In the genomic region with DNA sequence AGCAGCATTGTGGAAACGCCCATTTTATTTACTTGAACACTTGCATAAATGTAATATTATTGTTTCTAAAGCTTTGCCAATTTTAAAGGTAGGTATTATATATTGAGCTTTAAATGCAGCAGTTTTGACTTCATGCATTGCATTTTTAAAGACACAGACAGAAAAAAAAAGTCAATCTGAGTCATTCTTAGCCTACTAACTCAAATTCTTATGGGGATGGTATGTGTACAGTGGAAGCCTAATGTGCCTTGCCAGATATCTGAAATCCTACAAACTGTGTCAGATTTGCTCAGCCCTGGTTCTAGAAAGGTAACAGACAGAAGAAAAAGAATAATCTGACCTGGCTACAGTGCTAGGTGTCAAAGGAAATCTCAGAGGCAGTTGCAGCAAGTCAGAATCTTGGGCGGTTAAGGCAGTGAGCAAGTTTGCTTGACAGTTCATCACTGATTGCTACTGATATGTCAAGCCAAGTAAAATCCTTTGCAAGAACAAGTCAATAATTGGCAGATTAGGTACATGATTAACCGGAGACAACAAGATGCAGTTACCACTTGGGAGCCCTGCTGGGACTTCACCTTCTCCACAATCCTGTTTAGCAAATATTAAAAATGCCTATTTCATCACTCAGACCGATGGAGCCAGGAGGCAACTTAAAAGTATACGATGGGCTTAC, we compare ENCODE assay signal across 29 cellular contexts.
"Had no signal": no experiment of that assay in that cellular context is flagged by ENCODE, and none has a peak within 500 bp of the region (broad histone marks: within the 10 kb centered on the region; RNA-seq: fewer than 3 reads in every experiment).

No MANE protein-coding gene starts in this region.

- H3K4me1 Mint-ChIP-seq: activated B cell treated with CpG ODN at 0.5 μM for 24 hours; activated CD4-positive, alpha-beta T cell treated with anti-CD3 and anti-CD28 coated beads for 36 hours; immature natural killer cell had no signal

- H3K4me3 Mint-ChIP-seq: activated B cell treated with CpG ODN at 0.5 μM for 24 hours; activated CD4-positive, alpha-beta T cell treated with anti-CD3 and anti-CD28 coated beads for 36 hours; activated naive CD8-positive, alpha-beta T cell treated with anti-CD3 and anti-CD28 coated beads, Interleukin-2, amount 10 ng/mL, durations not matched to agents 7 days and 5 days; activated T-cell treated with anti-CD3 and anti-CD28 coated beads, Interleukin-2, amount 50 U/mL, for 4 hours; immature natural killer cell; natural killer cell treated with Interleukin-12 subunit alpha and Interleukin-12 subunit beta and Interleukin-15 and Interleukin-18, amount 100 ng/mL, for 72 hours; stimulated activated naive CD8-positive, alpha-beta T cell treated with anti-CD3 and anti-CD28 coated beads, Interleukin-15, Interleukin-2, amounts not matched to agents 100 ng/mL and 50 ng/mL, for 24 hours had no signal

- DNase-seq: activated B cell treated with CpG ODN at 0.5 μM for 24 hours; activated CD4-positive, alpha-beta T cell treated with anti-CD3 and anti-CD28 coated beads for 36 hours; activated CD4-positive, alpha-beta T cell treated with anti-CD3 and anti-CD28 coated beads, Interleukin-2, amount 50 U/mL, for 48 hours; activated CD8-positive, alpha-beta memory T cell treated with anti-CD3 and anti-CD28 coated beads, Interleukin-2, amount 50 U/mL, for 48 hours; activated naive CD4-positive, alpha-beta T cell; activated naive CD8-positive, alpha-beta T cell treated with anti-CD3 and anti-CD28 coated beads, Interleukin-2, amount 10 ng/mL, durations not matched to agents 7 days and 5 days; activated T-cell treated with anti-CD3 and anti-CD28 coated beads, Interleukin-2, amount 50 U/mL, for 4 hours; amygdala; cortex of kidney; foreskin fibroblast; immature natural killer cell; kidney glomerular epithelial cell; left ventricle myocardium superior; mammary epithelial cell; ovary; stimulated activated CD4-positive, alpha-beta T cell treated with anti-CD3 and anti-CD28 coated beads, Interleukin-12 subunit alpha, Interleukin-12 subunit beta, amount 100 ng/mL, for 4 hours; stimulated activated CD4-positive, alpha-beta T cell treated with anti-CD3 and anti-CD28 coated beads, Interleukin-4, amount 100 ng/mL, for 4 hours; substantia nigra; T-helper 1 cell; thyroid gland; upper lobe of right lung had no signal

- ATAC-seq: activated CD4-positive, alpha-beta T cell treated with anti-CD3 and anti-CD28 coated beads for 36 hours; activated T-cell treated with anti-CD3 and anti-CD28 coated beads, Interleukin-2, amount 50 U/mL, for 4 hours; left ventricle myocardium superior; natural killer cell treated with Interleukin-12 subunit alpha and Interleukin-12 subunit beta and Interleukin-15 and Interleukin-18, amount 100 ng/mL, for 72 hours; upper lobe of right lung had no signal

- H3K9me3 ChIP-seq: neutrophil, ovary, prostate gland, right atrium auricular region, thyroid gland, upper lobe of right lung had no signal

- H3K27ac Mint-ChIP-seq: activated B cell treated with CpG ODN at 0.5 μM for 24 hours; activated CD4-positive, alpha-beta T cell treated with anti-CD3 and anti-CD28 coated beads for 36 hours; activated naive CD8-positive, alpha-beta T cell treated with anti-CD3 and anti-CD28 coated beads, Interleukin-2, amount 10 ng/mL, durations not matched to agents 7 days and 5 days; activated T-helper 2 cell treated with anti-CD3 and anti-CD28 coated beads, Interferon-gamma antibody, Interleukin-2, Interleukin-4, amounts not matched to agents 10 μg/mL and 5 μg/mL and 100 μg/mL, durations not matched to agents 14 hours and 24 hours and 36 hours; immature natural killer cell; natural killer cell treated with Interleukin-12 subunit alpha and Interleukin-12 subunit beta and Interleukin-15 and Interleukin-18, amount 100 ng/mL, for 72 hours; stimulated activated naive CD8-positive, alpha-beta T cell treated with anti-CD3 and anti-CD28 coated beads, Interleukin-15, Interleukin-2, amounts not matched to agents 100 ng/mL and 50 ng/mL, for 24 hours had no signal

- H3K27ac ChIP-seq: cardiac muscle cell, epithelial cell of prostate, neutrophil, ovary, prostate gland, right atrium auricular region, thyroid gland, upper lobe of right lung had no signal

- H3K27me3 ChIP-seq: cardiac muscle cell, neutrophil, ovary, right atrium auricular region, thyroid gland, upper lobe of right lung had no signal

- H3K4me1 ChIP-seq: prostate gland, right atrium auricular region, upper lobe of right lung had no signal

- H3K4me3 ChIP-seq: cardiac muscle cell, ovary, prostate gland, right atrium auricular region, thyroid gland, upper lobe of right lung had no signal

- H3K9me3 Mint-ChIP-seq: activated B cell treated with CpG ODN at 0.5 μM for 24 hours; activated T-cell treated with anti-CD3 and anti-CD28 coated beads, Interleukin-2, amount 50 U/mL, for 4 hours; activated T-helper 2 cell treated with anti-CD3 and anti-CD28 coated beads, Interferon-gamma antibody, Interleukin-2, Interleukin-4, amounts not matched to agents 10 μg/mL and 5 μg/mL and 100 μg/mL, durations not matched to agents 14 hours and 24 hours and 36 hours; natural killer cell treated with Interleukin-12 subunit alpha and Interleukin-12 subunit beta and Interleukin-15 and Interleukin-18, amount 100 ng/mL, for 72 hours; stimulated activated naive CD8-positive, alpha-beta T cell treated with anti-CD3 and anti-CD28 coated beads, Interleukin-15, Interleukin-2, amounts not matched to agents 100 ng/mL and 50 ng/mL, for 24 hours had no signal

- H3K27me3 Mint-ChIP-seq: activated B cell treated with CpG ODN at 0.5 μM for 24 hours; activated CD4-positive, alpha-beta T cell treated with anti-CD3 and anti-CD28 coated beads for 36 hours had no signal

- H3K36me3 Mint-ChIP-seq: activated naive CD8-positive, alpha-beta T cell treated with anti-CD3 and anti-CD28 coated beads, Interleukin-2, amount 10 ng/mL, durations not matched to agents 7 days and 5 days; immature natural killer cell; natural killer cell treated with Interleukin-12 subunit alpha and Interleukin-12 subunit beta and Interleukin-15 and Interleukin-18, amount 100 ng/mL, for 72 hours had no signal

- H3K36me3 ChIP-seq: cardiac muscle cell, neutrophil, ovary, prostate gland, right atrium auricular region, thyroid gland, upper lobe of right lung had no signal
